In genomic region chr5:151014680-151015343, GRCh38 we compare ENCODE assay signal across 3 cellular contexts.
TF ChIP-seq lines count a peak whose summit lies in the region.

No MANE protein-coding gene starts in this region.

TF ChIP-seq in Ishikawa, 13 proteins besides CTCF, POLR2A, EP300 and RAD21:
- TF ChIP-seq CREB1 (IDR thresholded peaks at IDR 0.05; ENCODE audit: low read depth) (no peak), FOXM1 (IDR thresholded peaks at IDR 0.05; ENCODE audit: borderline replicate concordance, low read depth) (no peak), ZBTB7A (IDR thresholded peaks at IDR 0.05; ENCODE audit: low read depth) (no peak), TEAD4 (IDR thresholded peaks at IDR 0.05) (peak; percentile 37; the same call in 1 of the 2 replicates), TCF12 (IDR thresholded peaks at IDR 0.05; ENCODE audit: low read depth) (peak; percentile 32; the same call in 1 of the 2 replicates), NFIC (IDR thresholded peaks at IDR 0.05) (0 out of 2 replicates have a peak, but pooled peaks have one; percentile 34)

TF ChIP-seq in HepG2, 621 proteins besides CTCF, POLR2A, EP300 and RAD21 (continues in another document):
- TF ChIP-seq RBFOX2 (IDR thresholded peaks at IDR 0.05; ENCODE audit: low read depth, low read length) (no peak), FOXC1 (CRISPR knock-in tag; IDR thresholded peaks at IDR 0.05; ENCODE audit: borderline replicate concordance) (no peak), THRA (CRISPR knock-in tag; IDR thresholded peaks at IDR 0.05; ENCODE audit: borderline replicate concordance) (no peak), NFE2 (CRISPR knock-in tag; IDR thresholded peaks at IDR 0.05) (no peak), UBTF (CRISPR knock-in tag; IDR thresholded peaks at IDR 0.05) (no peak), ZNF775 (CRISPR knock-in tag; IDR thresholded peaks at IDR 0.05; ENCODE audit: borderline replicate concordance) (no peak), ZNF552 (CRISPR knock-in tag; IDR thresholded peaks at IDR 0.05; ENCODE audit: borderline replicate concordance) (no peak), ZNF207 (IDR thresholded peaks at IDR 0.05; ENCODE audit: borderline replicate concordance) (no peak), ZBTB43 (CRISPR knock-in tag; conservative IDR thresholded peaks at IDR 0.05) (0 out of 2 replicates have a peak, but pooled peaks have one; percentile 15), PPARG (CRISPR knock-in tag; conservative IDR thresholded peaks at IDR 0.05) (peak; percentile 45; the same call in 1 of the 2 replicates), ATRX (CRISPR knock-in tag; IDR thresholded peaks at IDR 0.05; ENCODE audit: borderline replicate concordance) (no peak), XRCC5 (optimal IDR thresholded peaks at IDR 0.05; ENCODE audit: low read length) (no peak), ZNF737 (CRISPR knock-in tag; IDR thresholded peaks at IDR 0.05; ENCODE audit: borderline replicate concordance) (no peak), TEF (CRISPR knock-in tag; IDR thresholded peaks at IDR 0.05) (no peak), HDAC2 (CRISPR knock-in tag; IDR thresholded peaks at IDR 0.05) (peak; percentile 58), ZFP41 (CRISPR knock-in tag; IDR thresholded peaks at IDR 0.05; ENCODE audit: borderline replicate concordance) (no peak), MED1 (CRISPR knock-in tag; IDR thresholded peaks at IDR 0.05) (peak; percentile 93), GABPA (IDR thresholded peaks at IDR 0.05; ENCODE audit: low read depth, low read length) (no peak), GABPA (CRISPR knock-in tag; IDR thresholded peaks at IDR 0.05; ENCODE audit: low read depth) (no peak), ATF3 (CRISPR knock-in tag; IDR thresholded peaks at IDR 0.05) (no peak), FOXA3 (CRISPR knock-in tag; IDR thresholded peaks at IDR 0.05) (peak; percentile 84)

TF ChIP-seq in SK-N-SH, 30 proteins besides CTCF, POLR2A, EP300 and RAD21:
- TF ChIP-seq REST (IDR thresholded peaks at IDR 0.05; ENCODE audit: low read depth, low read length) (no peak), PBX3 (IDR thresholded peaks at IDR 0.05) (no peak), SIN3A (IDR thresholded peaks at IDR 0.05; ENCODE audit: borderline replicate concordance, low read depth, low read length) (no peak), FOXM1 (IDR thresholded peaks at IDR 0.05; ENCODE audit: low read depth) (no peak), CHD2 (IDR thresholded peaks at IDR 0.05; ENCODE audit: low read length, partially characterized antibody) (no peak), FOXJ3 (CRISPR knock-in tag; IDR thresholded peaks at IDR 0.05) (no peak), YY1 (IDR thresholded peaks at IDR 0.05; ENCODE audit: low read depth) (no peak)
